Comparison of ENCODE assay signal across 1 cellular context in genomic region chrX:2320089-2320488, GRCh38.
TF ChIP-seq lines count a peak whose summit lies in the region.

No MANE protein-coding gene starts in this region.

TF ChIP-seq in HepG2, 621 proteins besides CTCF, POLR2A, EP300 and RAD21 (continued from another document):
- TF ChIP-seq RAD51 (IDR thresholded peaks at IDR 0.05; ENCODE audit: borderline replicate concordance) (no peak), PAX8 (CRISPR knock-in tag; IDR thresholded peaks at IDR 0.05; ENCODE audit: borderline replicate concordance) (no peak), ZNF546 (CRISPR knock-in tag; conservative IDR thresholded peaks at IDR 0.05) (no peak)
